ENCODE assay signal across 1 cellular context in genomic region chr6:135498178-135498841, GRCh38.
A peak's percentile ranks its signal among the peaks of the same experiment; 100 is the strongest.
TF ChIP-seq lines count a peak whose summit lies in the region.

No MANE protein-coding gene starts in this region.

TF ChIP-seq in HepG2, 621 proteins besides CTCF, POLR2A, EP300 and RAD21 (continued from another document and continues in another):
- TF ChIP-seq ZSCAN22 (CRISPR knock-in tag; IDR thresholded peaks at IDR 0.05) (no peak), HMG20B (CRISPR knock-in tag; conservative IDR thresholded peaks at IDR 0.05) (no peak), JARID2 (CRISPR knock-in tag; IDR thresholded peaks at IDR 0.05; ENCODE audit: insufficient replicate concordance) (peak; percentile 23), ELF1 (CRISPR knock-in tag; IDR thresholded peaks at IDR 0.05) (no peak), U2AF2 (IDR thresholded peaks at IDR 0.05; ENCODE audit: low read depth, low read length) (no peak), PLSCR1 (CRISPR knock-in tag; IDR thresholded peaks at IDR 0.05; ENCODE audit: borderline replicate concordance) (no peak), POLR2AphosphoS5 (IDR thresholded peaks at IDR 0.05; ENCODE audit: low read depth, low read length) (peak; percentile 73), HINFP (CRISPR knock-in tag; IDR thresholded peaks at IDR 0.05; ENCODE audit: low read depth) (no peak), GRHL1 (CRISPR knock-in tag; conservative IDR thresholded peaks at IDR 0.05) (no peak), KLF12 (CRISPR knock-in tag; IDR thresholded peaks at IDR 0.05; ENCODE audit: borderline replicate concordance) (no peak), ZBTB40 (IDR thresholded peaks at IDR 0.05) (no peak), ZBTB40 (CRISPR knock-in tag; IDR thresholded peaks at IDR 0.05) (no peak), ARID5B (CRISPR knock-in tag; IDR thresholded peaks at IDR 0.05) (peak; percentile 11; the same call in 1 of the 2 replicates), ZNF343 (CRISPR knock-in tag; IDR thresholded peaks at IDR 0.05) (0 out of 2 replicates have a peak, but pooled peaks have one; percentile 10), ZNF749 (CRISPR knock-in tag; IDR thresholded peaks at IDR 0.05; ENCODE audit: borderline replicate concordance) (no peak), ETV5 (CRISPR knock-in tag; IDR thresholded peaks at IDR 0.05; ENCODE audit: borderline replicate concordance) (no peak; the same call in 1 of the 2 replicates), HNRNPH1 (optimal IDR thresholded peaks at IDR 0.05; ENCODE audit: low read depth, low read length) (no peak), ZNF577 (CRISPR knock-in tag; IDR thresholded peaks at IDR 0.05; ENCODE audit: borderline replicate concordance, low read depth) (no peak), ZNF530 (CRISPR knock-in tag; IDR thresholded peaks at IDR 0.05; ENCODE audit: low read depth) (no peak), POLR2AphosphoS2 (IDR thresholded peaks at IDR 0.05; ENCODE audit: low read depth, low read length) (no peak), ZNF124 (CRISPR knock-in tag; IDR thresholded peaks at IDR 0.05) (no peak), HOXA7 (CRISPR knock-in tag; IDR thresholded peaks at IDR 0.05) (no peak), ARNTL (CRISPR knock-in tag; IDR thresholded peaks at IDR 0.05) (no peak), ZNF280B (CRISPR knock-in tag; IDR thresholded peaks at IDR 0.05; ENCODE audit: borderline replicate concordance) (no peak), ATF5 (CRISPR knock-in tag; IDR thresholded peaks at IDR 0.05; ENCODE audit: low read depth) (no peak), RELA (CRISPR knock-in tag; IDR thresholded peaks at IDR 0.05) (no peak), FOXA1 (IDR thresholded peaks at IDR 0.05) (no peak), FOXA1 (CRISPR knock-in tag; IDR thresholded peaks at IDR 0.05) (no peak), THRA (CRISPR knock-in tag; IDR thresholded peaks at IDR 0.05; ENCODE audit: borderline replicate concordance) (no peak), ZBTB37 (CRISPR knock-in tag; IDR thresholded peaks at IDR 0.05) (no peak), ARNT2 (CRISPR knock-in tag; IDR thresholded peaks at IDR 0.05; ENCODE audit: low read depth) (peak; percentile 35; the same call in 1 of the 2 replicates), ZNF777 (CRISPR knock-in tag; IDR thresholded peaks at IDR 0.05) (no peak), ZNF234 (CRISPR knock-in tag; conservative IDR thresholded peaks at IDR 0.05) (no peak), ZNF761 (CRISPR knock-in tag; conservative IDR thresholded peaks at IDR 0.05) (no peak), ZNF550 (CRISPR knock-in tag; IDR thresholded peaks at IDR 0.05; ENCODE audit: borderline replicate concordance) (no peak)
